ENCODE assay signal across 28 cellular contexts in genomic region chr12:130661501-130662255, GRCh38. TPM values are rescaled to one million over a fixed set of nuclear protein-coding genes. Genes with fewer than 3 reads are reported as not detected.
DNase-seq lines count a peak whose midpoint lies in the region; ATAC-seq and TF ChIP-seq lines count a peak whose summit lies in the region.
"Had no signal": no experiment of that assay in that cellular context is flagged by ENCODE, and none has a peak within 500 bp of the region (broad histone marks: within the 10 kb centered on the region; RNA-seq: fewer than 3 reads in every experiment).

No MANE protein-coding gene starts in this region.

- H3K36me3 Mint-ChIP-seq in neural progenitor cell, result no peaks in the 10 kb centered on the region
- H3K36me3 Mint-ChIP-seq: stimulated activated naive B cell treated with anti-CD40 and anti-IgM and Interleukin-4, amounts not matched to agents 10 μg/mL and 1 μg/mL and 100 μg/mL, for 72 hours had no signal

- H3K4me3 ChIP-seq in choroid plexus epithelial cell (ENCODE audit: low read depth, low read length) (no peak overlapping the region), neural progenitor cell (no peak overlapping the region)
- H3K4me3 ChIP-seq: smooth muscle cell, uterus had no signal

- H3K4me1 ChIP-seq in neural progenitor cell, result no peaks in the 10 kb centered on the region
- H3K4me1 ChIP-seq: uterus had no signal

- H3K27me3 Mint-ChIP-seq in neural progenitor cell (ENCODE audit: insufficient read depth, low read depth), result peaks cover 2% of the 10 kb centered on the region
- H3K27me3 Mint-ChIP-seq: activated CD4-positive, alpha-beta memory T cell treated with anti-CD3 and anti-CD28 coated beads, Interleukin-2, amount 10 ng/mL, durations not matched to agents 7 days and 5 days; stimulated activated naive B cell treated with anti-CD40 and anti-IgM and Interleukin-4, amounts not matched to agents 10 μg/mL and 1 μg/mL and 100 μg/mL, for 72 hours had no signal

- in situ Hi-C loops in KBM-7 (cut with MboI; ENCODE audit: low pct_unique_long_range_greater_than_20kb, low sequenced_read_pairs), result no loop called here

- no peak overlapping the region for H2AFZ ChIP-seq in neural progenitor cell (replicated peaks)

- no peak overlapping the region for H3K4me2 ChIP-seq in neural progenitor cell
- H3K4me2 ChIP-seq: smooth muscle cell had no signal

- no peak overlapping the region for H3K9ac ChIP-seq in neural progenitor cell

- H3F3A ChIP-seq in neural progenitor cell (ENCODE audit: low read depth), result no peaks in the 10 kb centered on the region

- H3K4me1 Mint-ChIP-seq in neural progenitor cell, result peaks cover 25% of the 10 kb centered on the region
- H3K4me1 Mint-ChIP-seq: activated CD4-positive, alpha-beta memory T cell treated with anti-CD3 and anti-CD28 coated beads, Interleukin-2, amount 10 ng/mL, durations not matched to agents 7 days and 5 days; activated naive CD8-positive, alpha-beta T cell treated with anti-CD3 and anti-CD28 coated beads, Interleukin-2, amount 50 U/mL, for 24 hours had no signal

- ATAC-seq in GM18519 (IDR thresholded peaks at IDR 0.05; ENCODE audit: low FRiP score, unreplicated experiment) (no peak), GM19324 (IDR thresholded peaks at IDR 0.05; ENCODE audit: low FRiP score, unreplicated experiment) (no peak), GM21529 (IDR thresholded peaks at IDR 0.05; ENCODE audit: unreplicated experiment) (no peak)
- ATAC-seq: activated naive CD8-positive, alpha-beta T cell treated with anti-CD3 and anti-CD28 coated beads, Interleukin-2, amount 50 U/mL, for 24 hours; left lobe of liver; PC-3; stimulated activated naive B cell treated with anti-CD40 and anti-IgM and Interleukin-4, amounts not matched to agents 10 μg/mL and 1 μg/mL and 100 μg/mL, for 72 hours had no signal

- TF ChIP-seq CTCF in choroid plexus epithelial cell (conservative IDR thresholded peaks at IDR 0.05; ENCODE audit: low read depth, low read length) (no peak), neural progenitor cell (IDR thresholded peaks at IDR 0.05) (no peak)

- H3K9me3 Mint-ChIP-seq in neural progenitor cell, result peaks cover 14% of the 10 kb centered on the region
- H3K9me3 Mint-ChIP-seq: stimulated activated naive B cell treated with anti-CD40 and anti-IgM and Interleukin-4, amounts not matched to agents 10 μg/mL and 1 μg/mL and 100 μg/mL, for 72 hours had no signal

- DNase-seq in ELF-1 (ENCODE audit: low read depth, low spot score), result peak; percentile 80
- DNase-seq in KBM-7, result peak; percentile 8
- peak; percentile 0 for DNase-seq in choroid plexus epithelial cell (ENCODE audit: low read depth)
- peak; percentile 30 for DNase-seq in neural progenitor cell (ENCODE audit: low spot score)
- DNase-seq: activated CD4-positive, alpha-beta memory T cell treated with anti-CD3 and anti-CD28 coated beads, Interleukin-2, amount 10 ng/mL, durations not matched to agents 7 days and 5 days; activated CD4-positive, CD25-positive, alpha-beta regulatory T cell treated with anti-CD3 and anti-CD28 coated beads, Interleukin-2, amount 50 U/mL, for 72 hours; activated gamma-delta T cell treated with Interleukin-2 at 50 U/mL for 16 hours; activated naive CD8-positive, alpha-beta T cell treated with anti-CD3 and anti-CD28 coated beads, Interleukin-2, amount 50 U/mL, for 24 hours; C1 segment of cervical spinal cord; effector CD4-positive, alpha-beta T cell; HCEC 1CT; head of caudate nucleus; NCI-H1092 treated with DMSO at 0.1 percent for 48 hours; NCI-H2081 treated with DMSO at 0.1 percent for 48 hours; NCI-H446 treated with DMSO at 0.1 percent for 48 hours; PC-3; SHP77 treated with DMSO at 0.1 percent for 48 hours; stimulated activated CD4-positive, alpha-beta T cell treated with anti-CD3 and anti-CD28 coated beads, Interleukin-4, amount 100 ng/mL, for 1 hour; stimulated activated naive B cell treated with anti-CD40 and anti-IgM and Interleukin-4, amounts not matched to agents 10 μg/mL and 1 μg/mL and 100 μg/mL, for 72 hours; T-helper 1 cell; uterus had no signal

- H3K36me3 ChIP-seq in neural progenitor cell, result no peaks in the 10 kb centered on the region
- H3K36me3 ChIP-seq: uterus had no signal

- H3K27ac ChIP-seq in neural progenitor cell, result no peak overlapping the region
- H3K27ac ChIP-seq: uterus had no signal

- no peaks in the 10 kb centered on the region for H3K79me2 ChIP-seq in neural progenitor cell (ENCODE audit: low read depth)

- no peaks in the 10 kb centered on the region for H3K9me3 ChIP-seq in neural progenitor cell (ENCODE audit: low read depth)
- H3K9me3 ChIP-seq: uterus had no signal

- no peaks in the 10 kb centered on the region for H3K27me3 ChIP-seq in neural progenitor cell
- H3K27me3 ChIP-seq: uterus had no signal

- peak overlapping the region; percentile 57 for H3K27ac Mint-ChIP-seq in neural progenitor cell
- H3K27ac Mint-ChIP-seq: activated CD4-positive, alpha-beta memory T cell treated with anti-CD3 and anti-CD28 coated beads, Interleukin-2, amount 10 ng/mL, durations not matched to agents 7 days and 5 days; activated naive CD8-positive, alpha-beta T cell treated with anti-CD3 and anti-CD28 coated beads, Interleukin-2, amount 50 U/mL, for 24 hours; stimulated activated naive B cell treated with anti-CD40 and anti-IgM and Interleukin-4, amounts not matched to agents 10 μg/mL and 1 μg/mL and 100 μg/mL, for 72 hours had no signal

- H3K4me3 Mint-ChIP-seq in neural progenitor cell, result no peak overlapping the region
- H3K4me3 Mint-ChIP-seq: activated CD4-positive, alpha-beta memory T cell treated with anti-CD3 and anti-CD28 coated beads, Interleukin-2, amount 10 ng/mL, durations not matched to agents 7 days and 5 days; activated naive CD8-positive, alpha-beta T cell treated with anti-CD3 and anti-CD28 coated beads, Interleukin-2, amount 50 U/mL, for 24 hours; stimulated activated naive B cell treated with anti-CD40 and anti-IgM and Interleukin-4, amounts not matched to agents 10 μg/mL and 1 μg/mL and 100 μg/mL, for 72 hours had no signal

- H4K20me1 ChIP-seq in neural progenitor cell (ENCODE audit: low read depth), result no peaks in the 10 kb centered on the region

RNA-seq across cellular contexts. Expression of gene RIMBP2, which starts 54.4 kb away (rescaled TPM):
- 0.84 and 0.99 TPM in 2 replicates for total RNA-seq in neural progenitor cell (ENCODE audit: low replicate concordance)
- total RNA-seq: activated CD4-positive, alpha-beta memory T cell treated with anti-CD3 and anti-CD28 coated beads, Interleukin-2, amount 10 ng/mL, durations not matched to agents 7 days and 5 days; fibroblast of villous mesenchyme; left lobe of liver; LHCN-M2; PC-3 had no signal

Comparison
In these comparisons a context has a peak if more than half of its experiments do, and no peak if none do; other contexts are left out.
1. DNase-seq: peak in every context shown above with its lines; median percentile 80 in ELF-1; 30 in neural progenitor cell; 8 in KBM-7; 0 in choroid plexus epithelial cell.